15 cellular contexts compared by ENCODE assay signal in the genomic region with DNA sequence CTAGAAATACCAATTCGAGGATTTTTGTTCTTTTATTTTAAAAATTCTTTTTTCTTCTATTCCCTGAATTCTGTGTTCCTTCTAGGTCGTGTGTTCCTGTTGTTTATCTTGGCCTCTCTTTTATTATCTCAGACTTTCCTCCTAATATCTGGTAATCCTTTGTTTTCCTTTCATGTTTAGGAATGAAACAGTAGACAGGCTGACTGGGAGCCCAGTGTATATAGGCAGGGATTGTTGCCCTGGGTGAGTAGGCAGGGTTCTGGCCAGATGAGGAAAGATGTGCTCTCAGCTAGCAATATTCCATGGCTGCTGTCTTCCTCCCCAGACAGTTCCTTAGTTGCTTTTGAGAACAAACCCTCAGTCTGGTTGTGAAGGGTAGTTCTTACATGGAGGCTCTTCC.
A peak's percentile ranks its signal among the peaks of the same experiment; 100 is the strongest.
DNase-seq lines count a peak whose midpoint lies in the region; ATAC-seq, FAIRE-seq and TF ChIP-seq lines count a peak whose summit lies in the region.
"Had no signal": no experiment of that assay in that cellular context is flagged by ENCODE, and none has a peak within 500 bp of the region (broad histone marks: within the 10 kb centered on the region; RNA-seq: fewer than 3 reads in every experiment).

No MANE protein-coding gene starts in this region.

- no peak overlapping the region for H2AK5ac ChIP-seq in trophoblast cell (ENCODE audit: low read length)

- no peaks in the 10 kb centered on the region for H3K27me3 Mint-ChIP-seq in effector memory CD8-positive, alpha-beta T cell

- H4K8ac ChIP-seq in trophoblast cell (ENCODE audit: low read depth, low read length), result no peak overlapping the region

- H3K36me3 ChIP-seq in HEK293 (ENCODE audit: control insufficient read depth in 2 of 2, insufficient read depth in 1 of 2, low read length in 2 of 2) (no peaks in the 10 kb centered on the region), K562 (ENCODE audit: control insufficient read depth, insufficient read depth, low read length) (peaks cover 32% of the 10 kb centered on the region; the same call in 2 of the 3 replicates), trophoblast cell (ENCODE audit: control insufficient read depth in 1 of 2, insufficient read depth in 2 of 2, low read length in 2 of 2) (no peaks in the 10 kb centered on the region)
- H3K36me3 ChIP-seq: neutrophil, suprapubic skin, WERI-Rb-1 had no signal

- CTCF ChIA-PET in HEK293 (lab: Yijun Ruan, JAX), result no interaction called here
- CTCF ChIA-PET in K562 (lab: Yijun Ruan, JAX; ENCODE audit: low intra/inter-chr PET ratio), result no interaction called here

- H4K91ac ChIP-seq in trophoblast cell (ENCODE audit: low read depth, low read length), result no peak overlapping the region

- H2BK120ac ChIP-seq in trophoblast cell (ENCODE audit: insufficient read depth, low read length, poor library complexity), result no peak overlapping the region

- no peaks in the 10 kb centered on the region for H3K79me2 ChIP-seq in K562 (ENCODE audit: control insufficient read depth, insufficient read depth, low read length)
- H3K79me2 ChIP-seq in trophoblast cell (ENCODE audit: control insufficient read depth, insufficient read depth, low read length, poor library complexity), result no peaks in the 10 kb centered on the region

- TF ChIP-seq RAD21 in K562 (CRISPR knock-in tag; conservative IDR thresholded peaks at IDR 0.05 in 1 of 2, IDR thresholded peaks at IDR 0.05 in 1 of 2), result no peak

- H3K79me1 ChIP-seq in trophoblast cell (ENCODE audit: low read length), result no peaks in the 10 kb centered on the region

- no peak overlapping the region for H3K27ac ChIP-seq in HEK293 (ENCODE audit: extremely low read depth, low read depth, low read length)
- no peak overlapping the region for H3K27ac ChIP-seq in K562 (ENCODE audit: extremely low read depth, low read depth, low read length)
- no peak overlapping the region for H3K27ac ChIP-seq in trophoblast cell (ENCODE audit: low read depth, low read length)
- H3K27ac ChIP-seq: neutrophil, suprapubic skin, WERI-Rb-1 had no signal

- no peak overlapping the region for H3K14ac ChIP-seq in trophoblast cell (ENCODE audit: low read length)

- H3K9me3 ChIP-seq in HEK293 (ENCODE audit: control insufficient read depth, insufficient read depth, low read depth, low read length) (no peaks in the 10 kb centered on the region), K562 (replicated peaks; ENCODE audit: control insufficient read depth, insufficient read depth, low read depth, low read length) (no peaks in the 10 kb centered on the region), trophoblast cell (ENCODE audit: insufficient read depth, low read depth, low read length) (no peaks in the 10 kb centered on the region)
- H3K9me3 ChIP-seq: neutrophil, suprapubic skin had no signal

- H3K27me3 ChIP-seq in K562 (ENCODE audit: control insufficient read depth in 2 of 2, insufficient read depth in 2 of 2, low read length in 2 of 2) (no peaks in the 10 kb centered on the region), trophoblast cell (ENCODE audit: insufficient read depth, low read length) (no peaks in the 10 kb centered on the region)
- H3K27me3 ChIP-seq: neutrophil, suprapubic skin had no signal

- no peak overlapping the region for H3K4ac ChIP-seq in trophoblast cell (ENCODE audit: low read depth, low read length)

- no TSS peak for BruUV-seq in K562 (replicated peaks; lab: Mats Ljungman, UMichigan)

- no peak for TF ChIP-seq POLR2A in K562 (conservative IDR thresholded peaks at IDR 0.05)

- no peaks in the 10 kb centered on the region for H3K36me3 Mint-ChIP-seq in effector memory CD8-positive, alpha-beta T cell (ENCODE audit: insufficient read depth)

- H3K4me3 ChIP-seq in HEK293 (ENCODE audit: low read depth, low read length), result no peak overlapping the region
- no peak overlapping the region for H3K4me3 ChIP-seq in K562
- H3K4me3 ChIP-seq in foreskin fibroblast (ENCODE audit: low read depth in 1 of 2, low read length in 2 of 2), result no peak overlapping the region
- no peak overlapping the region for H3K4me3 ChIP-seq in trophoblast cell (ENCODE audit: low read depth, low read length)
- H3K4me3 ChIP-seq: suprapubic skin had no signal

- intact Hi-C loops in K562 (cut with micrococcal nuclease), result no loop called here

- no peak overlapping the region for H3K4me2 ChIP-seq in K562 (ENCODE audit: insufficient read depth, low read length)
- H3K4me2 ChIP-seq in trophoblast cell (ENCODE audit: low read length), result no peak overlapping the region

- in situ Hi-C loops in K562 (cut with MboI), result no loop called here

- ATAC-seq in K562 (peak; percentile 53), GM19035 (IDR thresholded peaks at IDR 0.05; ENCODE audit: unreplicated experiment) (no peak)
- ATAC-seq in effector memory CD8-positive, alpha-beta T cell (replicated peaks), result no peak

- H4K20me1 ChIP-seq in K562 (replicated peaks; ENCODE audit: control insufficient read depth, insufficient read depth, low read length), result no peaks in the 10 kb centered on the region

- H2AFZ ChIP-seq in K562 (ENCODE audit: low read depth, low read length), result no peak overlapping the region
- H2AFZ ChIP-seq in trophoblast cell (ENCODE audit: insufficient read depth, low read length, poor library complexity), result no peak overlapping the region

- TF ChIP-seq CTCF in HEK293 (tag by site-specific recombination; IDR thresholded peaks at IDR 0.05), result no peak
- TF ChIP-seq CTCF in K562 (IDR thresholded peaks at IDR 0.05 in 2 of 3, conservative IDR thresholded peaks at IDR 0.05 in 1 of 3; ENCODE audit: insufficient read depth in 2 of 3, low read depth in 1 of 3, low read length in 3 of 3), result no peak
- TF ChIP-seq CTCF in foreskin fibroblast (IDR thresholded peaks at IDR 0.05; ENCODE audit: low read depth, low read length), result no peak

- no peak overlapping the region for H3K27ac Mint-ChIP-seq in effector memory CD8-positive, alpha-beta T cell
- H3K27ac Mint-ChIP-seq: activated T-helper 1 cell treated with anti-CD3 and anti-CD28 coated beads, Interleukin-12 subunit alpha, Interleukin-12 subunit beta, Interleukin-2, Interleukin-4 antibody, amounts not matched to agents 30 ng/mL and 10 ng/mL and 1 ng/mL, durations not matched to agents 14 hours and 24 hours and 36 hours had no signal

- H2BK5ac ChIP-seq in trophoblast cell (ENCODE audit: low read depth, low read length, poor library complexity), result no peak overlapping the region

- POLR2A ChIA-PET in HEK293 (lab: Yijun Ruan, JAX) (no interaction called here), K562 (lab: Yijun Ruan, JAX) (interaction anchor here (0.6 kb wide), 1 partner anchor 121 kb away, joined by 3 read pairs; no protein-coding TSS in a partner anchor)

- no peak overlapping the region for H4K12ac ChIP-seq in trophoblast cell (ENCODE audit: low read depth, low read length)

- FAIRE-seq in K562 (lab: Jason Lieb, UNC), result peak; percentile 15

- H3K4me1 Mint-ChIP-seq in effector memory CD8-positive, alpha-beta T cell (ENCODE audit: low read depth in 2 of 2), result no peaks in the 10 kb centered on the region

- no peak overlapping the region for H3K4me3 Mint-ChIP-seq in effector memory CD8-positive, alpha-beta T cell
- H3K4me3 Mint-ChIP-seq: activated T-helper 1 cell treated with anti-CD3 and anti-CD28 coated beads, Interleukin-12 subunit alpha, Interleukin-12 subunit beta, Interleukin-2, Interleukin-4 antibody, amounts not matched to agents 30 ng/mL and 10 ng/mL and 1 ng/mL, durations not matched to agents 14 hours and 24 hours and 36 hours had no signal

- no peaks in the 10 kb centered on the region for H3K9me1 ChIP-seq in K562 (ENCODE audit: control insufficient read depth, insufficient read depth, low read length)

- H3K9me3 Mint-ChIP-seq in effector memory CD8-positive, alpha-beta T cell, result no peaks in the 10 kb centered on the region
- H3K9me3 Mint-ChIP-seq: activated T-helper 1 cell treated with anti-CD3 and anti-CD28 coated beads, Interleukin-12 subunit alpha, Interleukin-12 subunit beta, Interleukin-2, Interleukin-4 antibody, amounts not matched to agents 30 ng/mL and 10 ng/mL and 1 ng/mL, durations not matched to agents 14 hours and 24 hours and 36 hours had no signal

- peaks cover 6% of the 10 kb centered on the region for H3K4me1 ChIP-seq in HEK293 (ENCODE audit: control insufficient read depth, insufficient read depth, low read length)
- H3K4me1 ChIP-seq in K562 (replicated peaks in 1 of 2; ENCODE audit: control insufficient read depth in 2 of 2, insufficient read depth in 2 of 2, low read length in 2 of 2), result peaks cover 0 to 4% of the 10 kb centered on the region in 2 experiments; a peak in 3 of 5 replicates
- H3K4me1 ChIP-seq in trophoblast cell (ENCODE audit: control insufficient read depth in 1 of 2, insufficient read depth in 2 of 2, low read length in 2 of 2), result no peaks in the 10 kb centered on the region
- H3K4me1 ChIP-seq: suprapubic skin had no signal

- no peak for DNase-seq in K562 (ENCODE audit: extremely low read depth in 1 of 4, low spot score in 3 of 4)
- DNase-seq in foreskin fibroblast, result peak; percentile 35 to 66
- DNase-seq in trophoblast cell, result no peak
- no peak for DNase-seq in activated effector memory CD4-positive, alpha-beta T cell treated with anti-CD3 and anti-CD28 coated beads, Interleukin-2, amount 50 U/mL, for 16 hours
- DNase-seq in effector memory CD8-positive, alpha-beta T cell, result no peak
- DNase-seq in SKM-1 treated with dmso at 0.1 percent for 144 hours (lab: John Stamatoyannopoulos, UW; ENCODE audit: unreplicated experiment), result no peak
- DNase-seq: NCI-H187; NCI-H345; stimulated activated CD4-positive, alpha-beta T cell treated with anti-CD3 and anti-CD28 coated beads, Interleukin-4, amount 100 ng/mL, for 24 hours; WERI-Rb-1 had no signal

- WGBS in K562 (ENCODE audit: insufficient coverage, low coverage, missing lambda C conversion rate), result 41% methylated on average over 2 of the region's 2 CpGs
- WGBS in trophoblast cell (ENCODE audit: extremely low coverage, insufficient coverage, insufficient read length), result no CpG with 5 or more reads among the region's 2 CpGs

- peak overlapping the region; percentile 76 for H2BK12ac ChIP-seq in trophoblast cell (ENCODE audit: low read length)

- no peak overlapping the region for H3K18ac ChIP-seq in trophoblast cell (ENCODE audit: low read length)

- no peak for TF ChIP-seq EP300 in K562 (IDR thresholded peaks at IDR 0.05; ENCODE audit: low read length)

- no peak overlapping the region for H3K23ac ChIP-seq in trophoblast cell (ENCODE audit: low read length)

- H3K9ac ChIP-seq in K562 (ENCODE audit: insufficient read depth in 1 of 2, low read depth in 2 of 2, low read length in 2 of 2) (no peak overlapping the region), trophoblast cell (ENCODE audit: low read length) (no peak overlapping the region)

TF ChIP-seq in HEK293, 187 proteins besides CTCF, POLR2A, EP300 and RAD21 (continues in another document):
- no peak for TF ChIP-seq FEZF1 (tag by site-specific recombination; IDR thresholded peaks at IDR 0.05)

TF ChIP-seq in K562, 482 proteins besides CTCF, POLR2A, EP300 and RAD21 (continues in another document):
- TF ChIP-seq BRCA1 (IDR thresholded peaks at IDR 0.05) (no peak), BRCA1 (CRISPR knock-in tag; IDR thresholded peaks at IDR 0.05) (no peak), TCF7 (IDR thresholded peaks at IDR 0.05; ENCODE audit: borderline replicate concordance) (no peak), ZNF780A (CRISPR knock-in tag; IDR thresholded peaks at IDR 0.05) (no peak)

Comparison
In these comparisons a context has a peak if more than half of its experiments do, and no peak if none do; other contexts are left out.
1. DNase-seq: peak in foreskin fibroblast (2 of 2); none in K562 (0 of 4), trophoblast cell (0 of 2), activated effector memory CD4-positive, alpha-beta T cell treated with anti-CD3 and anti-CD28 coated beads, Interleukin-2, amount 50 U/mL, for 16 hours (single experiment), effector memory CD8-positive, alpha-beta T cell (0 of 3) and SKM-1 treated with dmso at 0.1 percent for 144 hours (single experiment).